In genomic region chr10:131162211-131162610, GRCh38 we compare ENCODE assay signal across 28 cellular contexts.
"Had no signal": no experiment of that assay in that cellular context is flagged by ENCODE, and none has a peak within 500 bp of the region (broad histone marks: within the 10 kb centered on the region; RNA-seq: fewer than 3 reads in every experiment).

No MANE protein-coding gene starts in this region.

- H3K9me3 Mint-ChIP-seq: immature natural killer cell; nephron progenitor cell; stimulated activated naive CD8-positive, alpha-beta T cell treated with anti-CD3 and anti-CD28 coated beads, Interleukin-15, amount 100 ng/mL, for 72 hours had no signal

- H3K36me3 ChIP-seq: esophagus muscularis mucosa, left ventricle myocardium inferior, lower lobe of right lung, ovary, prostate gland, right atrium auricular region, suprapubic skin, transverse colon, upper lobe of right lung, uterus had no signal

- H3K27me3 ChIP-seq: foreskin keratinocyte, ovary, right atrium auricular region, transverse colon, upper lobe of right lung, uterus had no signal

- H3K36me3 Mint-ChIP-seq: immature natural killer cell; naive thymus-derived CD8-positive, alpha-beta T cell had no signal

- H3K9me3 ChIP-seq: esophagus muscularis mucosa, left ventricle myocardium inferior, lower lobe of right lung, ovary, prostate gland, right atrium auricular region, suprapubic skin, transverse colon, upper lobe of right lung, uterus had no signal

- H3K4me3 ChIP-seq: coronary artery, esophagus muscularis mucosa, left ventricle myocardium inferior, lower lobe of right lung, ovary, prostate gland, right atrium auricular region, suprapubic skin, transverse colon, upper lobe of right lung, uterus had no signal

- H3K4me1 ChIP-seq: foreskin keratinocyte, left ventricle myocardium inferior, lower lobe of right lung, prostate gland, right atrium auricular region, suprapubic skin, transverse colon, upper lobe of right lung, uterus had no signal

- H3K27ac Mint-ChIP-seq: immature natural killer cell; nephron progenitor cell; stimulated activated naive CD8-positive, alpha-beta T cell treated with anti-CD3 and anti-CD28 coated beads, Interleukin-15, amount 100 ng/mL, for 72 hours had no signal

- H3K27ac ChIP-seq: coronary artery, esophagus muscularis mucosa, foreskin keratinocyte, left ventricle myocardium inferior, lower lobe of right lung, ovary, prostate gland, right atrium auricular region, suprapubic skin, transverse colon, upper lobe of right lung, uterus had no signal

- ATAC-seq: foreskin keratinocyte; left colon; lower lobe of right lung; naive thymus-derived CD8-positive, alpha-beta T cell; stimulated activated naive CD8-positive, alpha-beta T cell treated with anti-CD3 and anti-CD28 coated beads, Interleukin-15, amount 100 ng/mL, for 72 hours; upper lobe of right lung had no signal

- DNase-seq: dermis blood vessel endothelial cell; effector memory CD4-positive, alpha-beta T cell; foreskin keratinocyte; glutamatergic neuron; immature natural killer cell; islet precursor cell; kidney glomerular epithelial cell; left colon; left ventricle myocardium inferior; lower lobe of right lung; naive thymus-derived CD8-positive, alpha-beta T cell; nephron progenitor cell; occipital lobe; ovary; small intestine; stimulated activated CD4-positive, alpha-beta T cell treated with anti-CD3 and anti-CD28 coated beads, Interleukin-12 subunit alpha, Interleukin-12 subunit beta, amount 100 ng/mL, for 4 hours; stimulated activated CD4-positive, alpha-beta T cell treated with anti-CD3 and anti-CD28 coated beads, Interleukin-1b, Interleukin-23, amount 100 ng/mL, for 48 hours; stimulated activated CD4-positive, alpha-beta T cell treated with anti-CD3 and anti-CD28 coated beads, Interleukin-4, amount 100 ng/mL, for 1 hour; stimulated activated CD8-positive, alpha-beta memory T cell treated with anti-CD3 and anti-CD28 coated beads, Interleukin-4, amount 100 ng/mL, for 48 hours; stimulated activated naive CD8-positive, alpha-beta T cell treated with anti-CD3 and anti-CD28 coated beads, Interleukin-15, amount 100 ng/mL, for 72 hours; transverse colon; upper lobe of right lung; uterus had no signal

- H3K4me3 Mint-ChIP-seq: immature natural killer cell; nephron progenitor cell; stimulated activated naive CD8-positive, alpha-beta T cell treated with anti-CD3 and anti-CD28 coated beads, Interleukin-15, amount 100 ng/mL, for 72 hours had no signal

- H3K4me1 Mint-ChIP-seq: immature natural killer cell; stimulated activated naive CD8-positive, alpha-beta T cell treated with anti-CD3 and anti-CD28 coated beads, Interleukin-15, amount 100 ng/mL, for 72 hours had no signal
